Comparison of ENCODE assay signal across 10 cellular contexts in genomic region chr10:25682203-25682950, GRCh38.
A peak's percentile ranks its signal among the peaks of the same experiment; 100 is the strongest.
DNase-seq lines count a peak whose midpoint lies in the region; ATAC-seq and TF ChIP-seq lines count a peak whose summit lies in the region.
"Had no signal": no experiment of that assay in that cellular context is flagged by ENCODE, and none has a peak within 500 bp of the region (broad histone marks: within the 10 kb centered on the region; RNA-seq: fewer than 3 reads in every experiment).

No MANE protein-coding gene starts in this region.

- H3K9me3 ChIP-seq in DOHH2 (ENCODE audit: control insufficient read depth, insufficient read depth, low read length) (no peaks in the 10 kb centered on the region), PC-9 (ENCODE audit: insufficient read depth, low read depth) (no peaks in the 10 kb centered on the region)

- intact Hi-C loops in PC-9 (cut with micrococcal nuclease; ENCODE audit: unreplicated experiment): loop anchor here (1.0 kb wide), 1 partner anchor 569 kb away; no protein-coding TSS in a partner anchor

- POLR2A ChIA-PET in PC-9 (lab: Charles Lee; ENCODE audit: unreplicated experiment): interaction anchor here (1.0 kb wide), 1 partner anchor 699 kb away, joined by 3 read pairs; no protein-coding TSS in a partner anchor

- H3F3A ChIP-seq in DOHH2 (ENCODE audit: control insufficient read depth, insufficient read depth) (no peaks in the 10 kb centered on the region), PC-9 (ENCODE audit: insufficient read depth, low read depth) (no peaks in the 10 kb centered on the region)

- no peak overlapping the region for H2AFZ ChIP-seq in PC-9

- H3K4me1 ChIP-seq in DOHH2 (ENCODE audit: control insufficient read depth, low read length) (no peaks in the 10 kb centered on the region), PC-9 (replicated peaks; ENCODE audit: insufficient read depth) (no peaks in the 10 kb centered on the region)

- H4K20me1 ChIP-seq in DOHH2 (ENCODE audit: control insufficient read depth, insufficient read depth, low read depth, low read length) (no peaks in the 10 kb centered on the region), PC-9 (ENCODE audit: insufficient read depth) (no peaks in the 10 kb centered on the region)

- H3K9me2 ChIP-seq in DOHH2 (replicated peaks; ENCODE audit: control insufficient read depth, low read length) (no peaks in the 10 kb centered on the region), PC-9 (ENCODE audit: insufficient read depth) (no peaks in the 10 kb centered on the region)

- ATAC-seq in HG02759 (IDR thresholded peaks at IDR 0.05; ENCODE audit: unreplicated experiment): no peak
- ATAC-seq: activated CD8-positive, alpha-beta T cell treated with anti-CD3 and anti-CD28 coated beads, Interleukin-2, amount 10 ng/mL, durations not matched to agents 7 days and 5 days had no signal

- H3K4me2 ChIP-seq in DOHH2 (ENCODE audit: low read length) (no peak overlapping the region), PC-9 (peak overlapping the region; percentile 44; the same call in 1 of the 2 replicates)

- no peak overlapping the region for H3K27ac ChIP-seq in DOHH2 (ENCODE audit: low read depth, low read length)
- no peak overlapping the region for H3K27ac ChIP-seq in PC-9

- H3K4me3 ChIP-seq in DOHH2 (ENCODE audit: low read length) (no peak overlapping the region), PC-9 (peak overlapping the region; percentile 43; the same call in 1 of the 2 replicates), fibroblast of mammary gland (ENCODE audit: control insufficient read depth, low read depth, low read length) (no peak overlapping the region)

- DNase-seq in PC-9 (no peak), fibroblast of mammary gland (ENCODE audit: low read depth) (peak; percentile 1), occipital lobe (lab: John Stamatoyannopoulos, UW) (peak; percentile 56), mesenteric fat pad (ENCODE audit: low spot score) (no peak), T-helper 2 cell (no peak)
- no peak for DNase-seq in stimulated activated CD8-positive, alpha-beta memory T cell treated with anti-CD3 and anti-CD28 coated beads, Interleukin-4, amount 100 ng/mL, for 48 hours
- DNase-seq: activated CD8-positive, alpha-beta T cell treated with anti-CD3 and anti-CD28 coated beads, Interleukin-2, amount 10 ng/mL, durations not matched to agents 7 days and 5 days; islet precursor cell had no signal

- no peaks in the 10 kb centered on the region for H3K27me3 ChIP-seq in DOHH2 (ENCODE audit: control insufficient read depth, low read length)
- no peaks in the 10 kb centered on the region for H3K27me3 ChIP-seq in PC-9 (ENCODE audit: insufficient read depth, low read depth)

- H3K36me3 ChIP-seq in DOHH2 (ENCODE audit: control insufficient read depth, low read length): no peaks in the 10 kb centered on the region
- H3K36me3 ChIP-seq in PC-9 (ENCODE audit: low read depth): no peaks in the 10 kb centered on the region

- CTCF ChIA-PET in PC-9 (lab: Charles Lee): interaction anchor here (0.5 kb wide), 1 partner anchor 109 kb away, joined by 4 read pairs; no protein-coding TSS in a partner anchor

- peak; percentile 11 for TF ChIP-seq CTCF in DOHH2 (IDR thresholded peaks at IDR 0.05; ENCODE audit: low read depth, low read length, poor library complexity, severe bottlenecking)
- peak; percentile 40; the same call in 1 of the 2 replicates for TF ChIP-seq CTCF in PC-9 (conservative IDR thresholded peaks at IDR 0.05)
- peak; percentile 19 for TF ChIP-seq CTCF in fibroblast of mammary gland (conservative IDR thresholded peaks at IDR 0.05; ENCODE audit: control insufficient read depth, insufficient read depth, low read depth, low read length)

- H3K79me2 ChIP-seq in DOHH2 (ENCODE audit: control insufficient read depth, low read length) (no peaks in the 10 kb centered on the region), PC-9 (ENCODE audit: low read depth) (no peaks in the 10 kb centered on the region)

- BruUV-seq in PC-9 (replicated peaks; lab: Mats Ljungman, UMichigan): no TSS peak

Comparison
In these comparisons a context has a peak if more than half of its experiments do, and no peak if none do; other contexts are left out.
1. DNase-seq: peak in fibroblast of mammary gland (single experiment) and occipital lobe (single experiment); none in PC-9 (0 of 2), mesenteric fat pad (single experiment), T-helper 2 cell (0 of 5) and stimulated activated CD8-positive, alpha-beta memory T cell treated with anti-CD3 and anti-CD28 coated beads, Interleukin-4, amount 100 ng/mL, for 48 hours (single experiment).
2. Peak in every context shown above with its lines, with median percentiles within 50 percentile points of each other: CTCF ChIP-seq.